In the genomic region with DNA sequence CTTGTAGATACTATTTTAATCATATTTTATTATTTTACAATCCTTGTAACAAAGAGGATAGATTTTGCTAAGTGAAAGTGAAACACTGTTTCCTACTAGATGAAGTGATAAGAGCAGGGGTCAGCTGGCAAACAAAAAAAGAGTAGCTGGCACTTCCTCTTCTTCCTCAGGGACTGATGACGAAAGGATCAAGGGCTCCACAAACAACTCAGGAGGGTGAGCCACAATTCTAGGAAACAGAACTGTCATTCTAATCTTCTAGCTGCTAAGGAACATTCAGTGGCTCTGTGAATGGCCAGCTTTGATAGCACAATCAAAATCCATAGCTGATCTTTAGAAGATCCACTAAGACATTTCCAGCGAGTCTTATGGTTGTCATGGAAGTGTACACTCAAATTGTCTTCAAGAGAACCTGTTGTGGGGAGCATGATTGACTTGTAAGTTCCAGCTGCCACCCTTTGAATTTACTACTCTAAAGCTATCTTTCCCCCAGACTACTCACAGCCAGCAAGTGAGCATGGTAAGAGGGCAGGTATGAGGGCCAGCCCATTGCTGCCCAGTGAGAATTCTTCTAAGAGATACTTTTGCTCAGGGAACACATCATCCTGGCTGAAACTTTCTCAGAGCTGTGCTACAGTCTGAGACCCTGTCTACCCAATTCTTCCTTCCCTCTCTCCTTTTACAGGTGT, we compare ENCODE assay signal across 1 cellular context.
TF ChIP-seq lines count a peak whose summit lies in the region.

No MANE protein-coding gene starts in this region.

TF ChIP-seq in K562, 482 proteins besides CTCF, POLR2A, EP300 and RAD21 (continued from another document and continues in another):
- no peak for TF ChIP-seq ARNT (IDR thresholded peaks at IDR 0.05)
- TF ChIP-seq, protein P1, sequence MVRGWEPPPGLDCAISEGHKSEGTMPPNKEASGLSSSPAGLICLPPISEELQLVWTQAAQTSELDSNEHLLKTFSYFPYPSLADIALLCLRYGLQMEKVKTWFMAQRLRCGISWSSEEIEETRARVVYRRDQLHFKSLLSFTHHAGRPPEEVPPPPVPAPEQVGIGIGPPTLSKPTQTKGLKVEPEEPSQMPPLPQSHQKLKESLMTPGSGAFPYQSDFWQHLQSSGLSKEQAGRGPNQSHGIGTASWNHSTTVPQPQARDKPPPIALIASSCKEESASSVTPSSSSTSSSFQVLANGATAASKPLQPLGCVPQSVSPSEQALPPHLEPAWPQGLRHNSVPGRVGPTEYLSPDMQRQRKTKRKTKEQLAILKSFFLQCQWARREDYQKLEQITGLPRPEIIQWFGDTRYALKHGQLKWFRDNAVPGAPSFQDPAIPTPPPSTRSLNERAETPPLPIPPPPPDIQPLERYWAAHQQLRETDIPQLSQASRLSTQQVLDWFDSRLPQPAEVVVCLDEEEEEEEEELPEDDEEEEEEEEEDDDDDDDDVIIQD (CRISPR knock-in tag; IDR thresholded peaks at IDR 0.05), result no peak
- TF ChIP-seq TAL1 (IDR thresholded peaks at IDR 0.05), result peak; percentile 64
- no peak for TF ChIP-seq SMAD1 (IDR thresholded peaks at IDR 0.05; ENCODE audit: low read depth, low read length, partially characterized antibody)
- no peak for TF ChIP-seq ZKSCAN3 (CRISPR knock-in tag; IDR thresholded peaks at IDR 0.05)
- no peak for TF ChIP-seq OTX1 (CRISPR knock-in tag; IDR thresholded peaks at IDR 0.05)
- TF ChIP-seq ZNF143 (CRISPR knock-in tag; IDR thresholded peaks at IDR 0.05), result no peak
- TF ChIP-seq SMARCE1 (IDR thresholded peaks at IDR 0.05), result peak; percentile 50; the same call in 1 of the 2 replicates
- TF ChIP-seq, protein P2, sequence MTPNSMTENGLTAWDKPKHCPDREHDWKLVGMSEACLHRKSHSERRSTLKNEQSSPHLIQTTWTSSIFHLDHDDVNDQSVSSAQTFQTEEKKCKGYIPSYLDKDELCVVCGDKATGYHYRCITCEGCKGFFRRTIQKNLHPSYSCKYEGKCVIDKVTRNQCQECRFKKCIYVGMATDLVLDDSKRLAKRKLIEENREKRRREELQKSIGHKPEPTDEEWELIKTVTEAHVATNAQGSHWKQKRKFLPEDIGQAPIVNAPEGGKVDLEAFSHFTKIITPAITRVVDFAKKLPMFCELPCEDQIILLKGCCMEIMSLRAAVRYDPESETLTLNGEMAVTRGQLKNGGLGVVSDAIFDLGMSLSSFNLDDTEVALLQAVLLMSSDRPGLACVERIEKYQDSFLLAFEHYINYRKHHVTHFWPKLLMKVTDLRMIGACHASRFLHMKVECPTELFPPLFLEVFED (CRISPR knock-in tag; conservative IDR thresholded peaks at IDR 0.05), result no peak
- no peak for TF ChIP-seq IFI16 (CRISPR knock-in tag; IDR thresholded peaks at IDR 0.05)
- no peak for TF ChIP-seq ETV1 (tag; conservative IDR thresholded peaks at IDR 0.05; ENCODE audit: low read depth)
- TF ChIP-seq COPS2 (conservative IDR thresholded peaks at IDR 0.05), result no peak
- peak; percentile 54 for TF ChIP-seq CBFA2T2 (conservative IDR thresholded peaks at IDR 0.05)
- no peak for TF ChIP-seq CAMTA2 (CRISPR knock-in tag; conservative IDR thresholded peaks at IDR 0.05)
- TF ChIP-seq SPI1 (IDR thresholded peaks at IDR 0.05; ENCODE audit: borderline replicate concordance, low read depth, low read length), result peak; percentile 98
- no peak for TF ChIP-seq ZNF76 (CRISPR knock-in tag; IDR thresholded peaks at IDR 0.05; ENCODE audit: borderline replicate concordance)
- peak; percentile 24; the same call in 1 of the 2 replicates for TF ChIP-seq NR2C1 (IDR thresholded peaks at IDR 0.05)
- TF ChIP-seq NR2C1 (tag; IDR thresholded peaks at IDR 0.05), result peak; percentile 42; the same call in 1 of the 2 replicates
- TF ChIP-seq RHOXF2B (CRISPR knock-in tag; conservative IDR thresholded peaks at IDR 0.05), result no peak
- no peak for TF ChIP-seq POU5F1 (IDR thresholded peaks at IDR 0.05; ENCODE audit: borderline replicate concordance, low read depth, low read length, partially characterized antibody)
- TF ChIP-seq JUN (IDR thresholded peaks at IDR 0.05; ENCODE audit: borderline replicate concordance, low read depth, low read length), result no peak
- TF ChIP-seq JUN (CRISPR knock-in tag; IDR thresholded peaks at IDR 0.05; ENCODE audit: borderline replicate concordance), result no peak
- peak; percentile 52; the same call in 1 of the 2 replicates for TF ChIP-seq STAT5A (IDR thresholded peaks at IDR 0.05; ENCODE audit: borderline replicate concordance, low read length)
- TF ChIP-seq, protein P3, sequence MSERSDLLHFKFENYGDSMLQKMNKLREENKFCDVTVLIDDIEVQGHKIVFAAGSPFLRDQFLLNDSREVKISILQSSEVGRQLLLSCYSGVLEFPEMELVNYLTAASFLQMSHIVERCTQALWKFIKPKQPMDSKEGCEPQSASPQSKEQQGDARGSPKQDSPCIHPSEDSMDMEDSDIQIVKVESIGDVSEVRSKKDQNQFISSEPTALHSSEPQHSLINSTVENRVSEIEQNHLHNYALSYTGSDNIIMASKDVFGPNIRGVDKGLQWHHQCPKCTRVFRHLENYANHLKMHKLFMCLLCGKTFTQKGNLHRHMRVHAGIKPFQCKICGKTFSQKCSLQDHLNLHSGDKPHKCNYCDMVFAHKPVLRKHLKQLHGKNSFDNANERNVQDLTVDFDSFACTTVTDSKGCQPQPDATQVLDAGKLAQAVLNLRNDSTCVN (CRISPR knock-in tag; IDR thresholded peaks at IDR 0.05), result no peak
- TF ChIP-seq CBFA2T3 (IDR thresholded peaks at IDR 0.05), result peak; percentile 78
- peak in 1 of 2 experiments; percentile 55; a peak in 2 of 4 replicates for TF ChIP-seq TRIM24 (IDR thresholded peaks at IDR 0.05)
- TF ChIP-seq, protein P4, sequence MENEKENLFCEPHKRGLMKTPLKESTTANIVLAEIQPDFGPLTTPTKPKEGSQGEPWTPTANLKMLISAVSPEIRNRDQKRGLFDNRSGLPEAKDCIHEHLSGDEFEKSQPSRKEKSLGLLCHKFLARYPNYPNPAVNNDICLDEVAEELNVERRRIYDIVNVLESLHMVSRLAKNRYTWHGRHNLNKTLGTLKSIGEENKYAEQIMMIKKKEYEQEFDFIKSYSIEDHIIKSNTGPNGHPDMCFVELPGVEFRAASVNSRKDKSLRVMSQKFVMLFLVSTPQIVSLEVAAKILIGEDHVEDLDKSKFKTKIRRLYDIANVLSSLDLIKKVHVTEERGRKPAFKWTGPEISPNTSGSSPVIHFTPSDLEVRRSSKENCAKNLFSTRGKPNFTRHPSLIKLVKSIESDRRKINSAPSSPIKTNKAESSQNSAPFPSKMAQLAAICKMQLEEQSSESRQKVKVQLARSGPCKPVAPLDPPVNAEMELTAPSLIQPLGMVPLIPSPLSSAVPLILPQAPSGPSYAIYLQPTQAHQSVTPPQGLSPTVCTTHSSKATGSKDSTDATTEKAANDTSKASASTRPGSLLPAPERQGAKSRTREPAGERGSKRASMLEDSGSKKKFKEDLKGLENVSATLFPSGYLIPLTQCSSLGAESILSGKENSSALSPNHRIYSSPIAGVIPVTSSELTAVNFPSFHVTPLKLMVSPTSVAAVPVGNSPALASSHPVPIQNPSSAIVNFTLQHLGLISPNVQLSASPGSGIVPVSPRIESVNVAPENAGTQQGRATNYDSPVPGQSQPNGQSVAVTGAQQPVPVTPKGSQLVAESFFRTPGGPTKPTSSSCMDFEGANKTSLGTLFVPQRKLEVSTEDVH (IDR thresholded peaks at IDR 0.05; ENCODE audit: low read depth, partially characterized antibody), result no peak
- TF ChIP-seq KLF10 (CRISPR knock-in tag; IDR thresholded peaks at IDR 0.05), result no peak
- TF ChIP-seq TEAD4 (IDR thresholded peaks at IDR 0.05; ENCODE audit: low read length), result peak; percentile 54; the same call in 1 of the 2 replicates
- no peak for TF ChIP-seq TEAD4 (CRISPR knock-in tag; IDR thresholded peaks at IDR 0.05; ENCODE audit: borderline replicate concordance)
- peak; percentile 34; the same call in 1 of the 2 replicates for TF ChIP-seq GABPA (tag; conservative IDR thresholded peaks at IDR 0.05; ENCODE audit: low read depth)
- no peak for TF ChIP-seq KAT7 (CRISPR knock-in tag; IDR thresholded peaks at IDR 0.05; ENCODE audit: borderline replicate concordance)
- no peak for TF ChIP-seq ZNF224 (CRISPR knock-in tag; IDR thresholded peaks at IDR 0.05)
- no peak for TF ChIP-seq MTA1 (IDR thresholded peaks at IDR 0.05; ENCODE audit: borderline replicate concordance)
- TF ChIP-seq, protein P5, sequence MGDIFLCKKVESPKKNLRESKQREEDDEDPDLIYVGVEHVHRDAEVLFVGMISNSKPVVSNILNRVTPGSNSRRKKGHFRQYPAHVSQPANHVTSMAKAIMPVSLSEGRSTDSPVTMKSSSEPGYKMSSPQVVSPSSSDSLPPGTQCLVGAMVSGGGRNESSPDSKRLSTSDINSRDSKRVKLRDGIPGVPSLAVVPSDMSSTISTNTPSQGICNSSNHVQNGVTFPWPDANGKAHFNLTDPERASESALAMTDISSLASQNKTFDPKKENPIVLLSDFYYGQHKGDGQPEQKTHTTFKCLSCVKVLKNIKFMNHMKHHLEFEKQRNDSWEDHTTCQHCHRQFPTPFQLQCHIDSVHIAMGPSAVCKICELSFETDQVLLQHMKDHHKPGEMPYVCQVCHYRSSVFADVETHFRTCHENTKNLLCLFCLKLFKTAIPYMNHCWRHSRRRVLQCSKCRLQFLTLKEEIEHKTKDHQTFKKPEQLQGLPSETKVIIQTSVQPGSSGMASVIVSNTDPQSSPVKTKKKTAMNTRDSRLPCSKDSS (IDR thresholded peaks at IDR 0.05; ENCODE audit: low read depth, partially characterized antibody), result no peak
- no peak for TF ChIP-seq ZC3H4 (CRISPR knock-in tag; IDR thresholded peaks at IDR 0.05; ENCODE audit: borderline replicate concordance)
- TF ChIP-seq, protein P6, sequence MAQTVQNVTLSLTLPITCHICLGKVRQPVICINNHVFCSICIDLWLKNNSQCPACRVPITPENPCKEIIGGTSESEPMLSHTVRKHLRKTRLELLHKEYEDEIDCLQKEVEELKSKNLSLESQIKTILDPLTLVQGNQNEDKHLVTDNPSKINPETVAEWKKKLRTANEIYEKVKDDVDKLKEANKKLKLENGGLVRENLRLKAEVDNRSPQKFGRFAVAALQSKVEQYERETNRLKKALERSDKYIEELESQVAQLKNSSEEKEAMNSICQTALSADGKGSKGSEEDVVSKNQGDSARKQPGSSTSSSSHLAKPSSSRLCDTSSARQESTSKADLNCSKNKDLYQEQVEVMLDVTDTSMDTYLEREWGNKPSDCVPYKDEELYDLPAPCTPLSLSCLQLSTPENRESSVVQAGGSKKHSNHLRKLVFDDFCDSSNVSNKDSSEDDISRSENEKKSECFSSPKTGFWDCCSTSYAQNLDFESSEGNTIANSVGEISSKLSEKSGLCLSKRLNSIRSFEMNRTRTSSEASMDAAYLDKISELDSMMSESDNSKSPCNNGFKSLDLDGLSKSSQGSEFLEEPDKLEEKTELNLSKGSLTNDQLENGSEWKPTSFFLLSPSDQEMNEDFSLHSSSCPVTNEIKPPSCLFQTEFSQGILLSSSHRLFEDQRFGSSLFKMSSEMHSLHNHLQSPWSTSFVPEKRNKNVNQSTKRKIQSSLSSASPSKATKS (CRISPR knock-in tag; IDR thresholded peaks at IDR 0.05), result no peak
- peak in 1 of 2 experiments; percentile 33; a peak in 1 of 4 replicates for TF ChIP-seq KDM1A (IDR thresholded peaks at IDR 0.05)
- no peak for TF ChIP-seq JUNB (CRISPR knock-in tag; conservative IDR thresholded peaks at IDR 0.05)
- TF ChIP-seq NR2C2 (CRISPR knock-in tag; IDR thresholded peaks at IDR 0.05), result no peak
- peak; percentile 64 for TF ChIP-seq NR2C2 (tag; IDR thresholded peaks at IDR 0.05)
- peak in 1 of 2 experiments; percentile 37; a peak in 2 of 4 replicates for TF ChIP-seq HDAC1 (IDR thresholded peaks at IDR 0.05)
- 0 out of 2 replicates have a peak, but pooled peaks have one; percentile 20 for TF ChIP-seq EHMT2 (IDR thresholded peaks at IDR 0.05)
- TF ChIP-seq TBP (optimal IDR thresholded peaks at IDR 0.05; ENCODE audit: low read depth, low read length), result no peak
- no peak for TF ChIP-seq ZNF408 (CRISPR knock-in tag; IDR thresholded peaks at IDR 0.05; ENCODE audit: low read depth)
- TF ChIP-seq ARID1B (IDR thresholded peaks at IDR 0.05), result peak; percentile 85
- TF ChIP-seq FUS (optimal IDR thresholded peaks at IDR 0.05; ENCODE audit: low read depth, low read length), result no peak
- TF ChIP-seq NCOA6 (IDR thresholded peaks at IDR 0.05), result no peak
- TF ChIP-seq, protein P7, sequence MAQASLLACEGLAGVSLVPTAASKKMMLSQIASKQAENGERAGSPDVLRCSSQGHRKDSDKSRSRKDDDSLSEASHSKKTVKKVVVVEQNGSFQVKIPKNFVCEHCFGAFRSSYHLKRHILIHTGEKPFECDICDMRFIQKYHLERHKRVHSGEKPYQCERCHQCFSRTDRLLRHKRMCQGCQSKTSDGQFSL (CRISPR knock-in tag; IDR thresholded peaks at IDR 0.05), result no peak
- TF ChIP-seq, protein P7 (tag; IDR thresholded peaks at IDR 0.05), result no peak
- TF ChIP-seq, protein P8, sequence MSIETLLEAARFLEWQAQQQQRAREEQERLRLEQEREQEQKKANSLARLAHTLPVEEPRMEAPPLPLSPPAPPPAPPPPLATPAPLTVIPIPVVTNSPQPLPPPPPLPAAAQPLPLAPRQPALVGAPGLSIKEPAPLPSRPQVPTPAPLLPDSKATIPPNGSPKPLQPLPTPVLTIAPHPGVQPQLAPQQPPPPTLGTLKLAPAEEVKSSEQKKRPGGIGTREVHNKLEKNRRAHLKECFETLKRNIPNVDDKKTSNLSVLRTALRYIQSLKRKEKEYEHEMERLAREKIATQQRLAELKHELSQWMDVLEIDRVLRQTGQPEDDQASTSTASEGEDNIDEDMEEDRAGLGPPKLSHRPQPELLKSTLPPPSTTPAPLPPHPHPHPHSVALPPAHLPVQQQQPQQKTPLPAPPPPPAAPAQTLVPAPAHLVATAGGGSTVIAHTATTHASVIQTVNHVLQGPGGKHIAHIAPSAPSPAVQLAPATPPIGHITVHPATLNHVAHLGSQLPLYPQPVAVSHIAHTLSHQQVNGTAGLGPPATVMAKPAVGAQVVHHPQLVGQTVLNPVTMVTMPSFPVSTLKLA (conservative IDR thresholded peaks at IDR 0.05), result peak in 1 of 2 experiments; percentile 48; a peak in 2 of 4 replicates
- no peak for TF ChIP-seq ZNF584 (CRISPR knock-in tag; IDR thresholded peaks at IDR 0.05; ENCODE audit: low read depth)
- no peak for TF ChIP-seq ZNF175 (CRISPR knock-in tag; IDR thresholded peaks at IDR 0.05; ENCODE audit: low read depth)
- TF ChIP-seq SIN3B (IDR thresholded peaks at IDR 0.05; ENCODE audit: low read depth), result no peak
- no peak for TF ChIP-seq FOS (IDR thresholded peaks at IDR 0.05; ENCODE audit: extremely low read depth, insufficient read length)
- TF ChIP-seq ZNF133 (CRISPR knock-in tag; IDR thresholded peaks at IDR 0.05), result no peak
- TF ChIP-seq, protein P9, sequence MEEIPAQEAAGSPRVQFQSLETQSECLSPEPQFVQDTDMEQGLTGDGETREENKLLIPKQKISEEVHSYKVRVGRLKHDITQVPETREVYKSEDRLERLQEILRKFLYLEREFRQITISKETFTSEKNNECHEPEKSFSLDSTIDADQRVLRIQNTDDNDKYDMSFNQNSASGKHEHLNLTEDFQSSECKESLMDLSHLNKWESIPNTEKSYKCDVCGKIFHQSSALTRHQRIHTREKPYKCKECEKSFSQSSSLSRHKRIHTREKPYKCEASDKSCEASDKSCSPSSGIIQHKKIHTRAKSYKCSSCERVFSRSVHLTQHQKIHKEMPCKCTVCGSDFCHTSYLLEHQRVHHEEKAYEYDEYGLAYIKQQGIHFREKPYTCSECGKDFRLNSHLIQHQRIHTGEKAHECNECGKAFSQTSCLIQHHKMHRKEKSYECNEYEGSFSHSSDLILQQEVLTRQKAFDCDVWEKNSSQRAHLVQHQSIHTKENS (CRISPR knock-in tag; IDR thresholded peaks at IDR 0.05), result no peak
- TF ChIP-seq SRSF3 (IDR thresholded peaks at IDR 0.05; ENCODE audit: insufficient read depth, low read length), result no peak
- no peak for TF ChIP-seq KLF16 (IDR thresholded peaks at IDR 0.05)
- TF ChIP-seq SMARCA4 (IDR thresholded peaks at IDR 0.05), result peak; percentile 71
